Comparison of ENCODE assay signal across 9 cellular contexts in genomic region chr20:50560867-50561266, GRCh38. TPM values are rescaled to one million over a fixed set of nuclear protein-coding genes. Genes with fewer than 3 reads are reported as not detected.
A peak's percentile ranks its signal among the peaks of the same experiment; 100 is the strongest.
DNase-seq lines count a peak whose midpoint lies in the region; ATAC-seq, FAIRE-seq and TF ChIP-seq lines count a peak whose summit lies in the region.
"Had no signal": no experiment of that assay in that cellular context is flagged by ENCODE, and none has a peak within 500 bp of the region (broad histone marks: within the 10 kb centered on the region; RNA-seq: fewer than 3 reads in every experiment).

No MANE protein-coding gene starts in this region.

- DNase-seq in stimulated activated CD4-positive, alpha-beta T cell treated with anti-CD3 and anti-CD28 coated beads, Interleukin-4, amount 100 ng/mL, for 24 hours = peak; percentile 18
- no peak for DNase-seq in stimulated activated CD4-positive, alpha-beta T cell treated with anti-CD3 and anti-CD28 coated beads, Interleukin-4, amount 100 ng/mL, for 4 hours
- DNase-seq in ascending aorta (ENCODE audit: low spot score in 2 of 2) = no peak
- DNase-seq in naive thymus-derived CD4-positive, alpha-beta T cell = no peak
- DNase-seq in vagina (ENCODE audit: extremely low spot score in 2 of 2) = no peak
- no peak for DNase-seq in NCI-H187 treated with DMSO at 0.1 percent for 48 hours (lab: John Stamatoyannopoulos, UW)
- no peak for DNase-seq in NCI-H510A (lab: John Stamatoyannopoulos, UW)
- no peak for DNase-seq in D721Med (ENCODE audit: insufficient read length, low spot score)

- CTCF ChIA-PET in naive thymus-derived CD4-positive, alpha-beta T cell (lab: Charles Lee) = interaction anchor here (1.1 kb wide), 1 partner anchor 378 kb away, joined by 3 read pairs; no protein-coding TSS in a partner anchor

- H3K4me3 ChIP-seq in ascending aorta = no peak overlapping the region
- no peak overlapping the region for H3K4me3 ChIP-seq in naive thymus-derived CD4-positive, alpha-beta T cell (ENCODE audit: low read length)
- no peak overlapping the region for H3K4me3 ChIP-seq in vagina
- H3K4me3 ChIP-seq: K562 had no signal

- POLR2A ChIA-PET in naive thymus-derived CD4-positive, alpha-beta T cell (lab: Charles Lee) = interaction anchor here (0.6 to 1.4 kb wide), 3 partner anchors 11 to 1124 kb away, joined by 3 to 5 read pairs (median 4); no protein-coding TSS in a partner anchor

- H3K4me1 Mint-ChIP-seq in naive thymus-derived CD4-positive, alpha-beta T cell = peaks cover 28 to 62% (median 48%) of the 10 kb centered on the region in 7 donors

- TF ChIP-seq CTCF in ascending aorta (IDR thresholded peaks at IDR 0.05) = no peak
- no peak for TF ChIP-seq CTCF in vagina (IDR thresholded peaks at IDR 0.05)
- TF ChIP-seq CTCF in D721Med (IDR thresholded peaks at IDR 0.05; ENCODE audit: insufficient read depth, missing control alignments) = no peak

- no peak for TF ChIP-seq POLR2A in vagina (IDR thresholded peaks at IDR 0.05)

- H3K36me3 ChIP-seq in ascending aorta (peaks cover 0 to 15% of the 10 kb centered on the region in 2 donors), vagina (peaks cover 0 to 3% of the 10 kb centered on the region in 2 donors)
- peaks cover 8 to 47% (median 19%) of the 10 kb centered on the region in 3 experiments for H3K36me3 ChIP-seq in naive thymus-derived CD4-positive, alpha-beta T cell (ENCODE audit: control insufficient read depth in 2 of 3, insufficient read depth in 3 of 3, low read length in 3 of 3)

- H3K27me3 ChIP-seq in ascending aorta (no peaks in the 10 kb centered on the region), vagina (no peaks in the 10 kb centered on the region)
- no peaks in the 10 kb centered on the region for H3K27me3 ChIP-seq in naive thymus-derived CD4-positive, alpha-beta T cell (ENCODE audit: control insufficient read depth in 2 of 2, insufficient read depth in 2 of 2, low read length in 2 of 2)

- H3K9me3 ChIP-seq in ascending aorta (no peaks in the 10 kb centered on the region), vagina (no peaks in the 10 kb centered on the region)
- no peaks in the 10 kb centered on the region for H3K9me3 ChIP-seq in naive thymus-derived CD4-positive, alpha-beta T cell (ENCODE audit: control insufficient read depth in 2 of 3, low read length in 3 of 3)

- H3K4me3 Mint-ChIP-seq in naive thymus-derived CD4-positive, alpha-beta T cell = peak overlapping the region in 2 of 10 donors; percentile 25 to 40

- peak overlapping the region in 7 of 9 donors; percentile 6 to 86 (median 73) for H3K27ac Mint-ChIP-seq in naive thymus-derived CD4-positive, alpha-beta T cell

- H3K36me3 Mint-ChIP-seq in naive thymus-derived CD4-positive, alpha-beta T cell = peaks cover 9 to 40% (median 20%) of the 10 kb centered on the region in 5 donors

- no peak for ATAC-seq in naive thymus-derived CD4-positive, alpha-beta T cell
- ATAC-seq: K562 had no signal

- FAIRE-seq in D721Med (lab: Jason Lieb, UNC) = no peak
- FAIRE-seq: K562 had no signal

- intact Hi-C loops in ascending aorta (cut with DNase I) (loop anchor here (2.0 kb wide), 1 partner anchor 20 kb away; no protein-coding TSS in a partner anchor), vagina (cut with DNase I) (no loop called here)
- intact Hi-C loops in naive thymus-derived CD4-positive, alpha-beta T cell (cut with micrococcal nuclease) = no loop called here

- peaks cover 10 to 25% of the 10 kb centered on the region in 2 donors for H3K4me1 ChIP-seq in ascending aorta
- H3K4me1 ChIP-seq in naive thymus-derived CD4-positive, alpha-beta T cell (ENCODE audit: control insufficient read depth in 2 of 2, insufficient read depth in 2 of 2, low read length in 2 of 2) = peaks cover 0 to 3% of the 10 kb centered on the region in 2 donors
- H3K4me1 ChIP-seq in vagina = peaks cover 52% of the 10 kb centered on the region

- H3K27ac ChIP-seq in ascending aorta (peak overlapping the region; percentile 74 to 86), vagina (peak overlapping the region; percentile 79)
- H3K27ac ChIP-seq in naive thymus-derived CD4-positive, alpha-beta T cell (ENCODE audit: low read depth, low read length) = peak overlapping the region; percentile 36

- no peaks in the 10 kb centered on the region for H3K9me3 Mint-ChIP-seq in naive thymus-derived CD4-positive, alpha-beta T cell

- no peaks in the 10 kb centered on the region for H3K27me3 Mint-ChIP-seq in naive thymus-derived CD4-positive, alpha-beta T cell

RNA-seq across cellular contexts. Expression of gene PTPN1, which starts 50.7 kb away (rescaled TPM):
- total RNA-seq in ascending aorta = 30.2 TPM
- total RNA-seq in naive thymus-derived CD4-positive, alpha-beta T cell = 10 to 100 TPM; 53.9 to 80.5 (median 60.2) TPM
- 10 to 100 TPM; 30.4 to 34.7 TPM for polyA plus RNA-seq in naive thymus-derived CD4-positive, alpha-beta T cell
- 25.3 TPM for total RNA-seq in vagina
